Comparison of ENCODE assay signal across 8 cellular contexts in genomic region chr7:114082567-114082933, GRCh38.
A peak's percentile ranks its signal among the peaks of the same experiment; 100 is the strongest.
DNase-seq lines count a peak whose midpoint lies in the region; ATAC-seq and TF ChIP-seq lines count a peak whose summit lies in the region.

No MANE protein-coding gene starts in this region.

- H3K4me3 ChIP-seq in AG10803 (ENCODE audit: low read length) (peak overlapping the region; percentile 32), MG63 (peak overlapping the region; percentile 32), esophagus squamous epithelium (peak overlapping the region; percentile 40 to 90 (median 82)), ovary (peak overlapping the region; percentile 80)

- H3K36me3 ChIP-seq in MG63 (no peaks in the 10 kb centered on the region), esophagus squamous epithelium (no peaks in the 10 kb centered on the region), ovary (no peaks in the 10 kb centered on the region)

- TF ChIP-seq EP300 in ovary (IDR thresholded peaks at IDR 0.05): no peak

- ATAC-seq in HG03159 (IDR thresholded peaks at IDR 0.05; ENCODE audit: unreplicated experiment) (no peak), HG03457 (IDR thresholded peaks at IDR 0.05; ENCODE audit: unreplicated experiment) (no peak)

- TF ChIP-seq CTCF in AG10803 (conservative IDR thresholded peaks at IDR 0.05; ENCODE audit: low read length) (no peak), esophagus squamous epithelium (IDR thresholded peaks at IDR 0.05) (no peak), ovary (IDR thresholded peaks at IDR 0.05) (no peak)

- H3K4me1 ChIP-seq in esophagus squamous epithelium (peaks cover 2 to 50% (median 5%) of the 10 kb centered on the region in 3 donors), ovary (ENCODE audit: insufficient read depth) (no peaks in the 10 kb centered on the region)

- H3K9me3 ChIP-seq in MG63 (no peaks in the 10 kb centered on the region), esophagus squamous epithelium (no peaks in the 10 kb centered on the region), ovary (no peaks in the 10 kb centered on the region)

- no peak for DNase-seq in AG10803 (ENCODE audit: low read depth)
- DNase-seq in MG63: no peak
- DNase-seq in esophagus squamous epithelium (lab: John Stamatoyannopoulos, UW): no peak
- DNase-seq in ovary: no peak
- DNase-seq in posterior cingulate gyrus: no peak
- no peak for DNase-seq in NK-92 treated with Interleukin-12 subunit alpha and Interleukin-12 subunit beta, amount 100 ng/mL, for 24 hours (lab: John Stamatoyannopoulos, UW)

- peaks cover 31% of the 10 kb centered on the region for H3K27me3 ChIP-seq in MG63
- H3K27me3 ChIP-seq in esophagus squamous epithelium: peaks cover 0 to 52% (median 0%) of the 10 kb centered on the region in 4 donors
- H3K27me3 ChIP-seq in ovary: no peaks in the 10 kb centered on the region

- peak overlapping the region; percentile 94 to 97 (median 96) for H3K27ac ChIP-seq in esophagus squamous epithelium
- H3K27ac ChIP-seq in ovary: peak overlapping the region in 1 of 2 donors; percentile 97

- no peak for TF ChIP-seq POLR2A in esophagus squamous epithelium (IDR thresholded peaks at IDR 0.05)
- no peak for TF ChIP-seq POLR2A in ovary (IDR thresholded peaks at IDR 0.05)

- WGBS in esophagus squamous epithelium, 2 donors: 16 to 22% methylated on average over 15 of the region's 15 CpGs
- 14 to 15% (median 14%) methylated on average over 15 of the region's 15 CpGs for WGBS in ovary, 3 donors

- intact Hi-C loops in esophagus squamous epithelium (cut with DNase I) (no loop called here), ovary (cut with DNase I) (loop anchor here in 1 of 4 donors (10.0 kb wide), 2 partner anchors 332 to 842 kb away; partner anchors contain the start of genes FOXP2 and MDFIC), posterior cingulate gyrus (cut with DNase I) (loop anchor here (5.0 kb wide), 3 partner anchors 580 to 1830 kb away; no protein-coding TSS in a partner anchor)
